In genomic region chr6:7129784-7130569, GRCh38 we compare ENCODE assay signal across 9 cellular contexts. TPM values are rescaled to one million over a fixed set of nuclear protein-coding genes. Genes with fewer than 3 reads are reported as not detected.
DNase-seq lines count a peak whose midpoint lies in the region; ATAC-seq and TF ChIP-seq lines count a peak whose summit lies in the region.
"Had no signal": no experiment of that assay in that cellular context is flagged by ENCODE, and none has a peak within 500 bp of the region (broad histone marks: within the 10 kb centered on the region; RNA-seq: fewer than 3 reads in every experiment).

No MANE protein-coding gene starts in this region.

- peaks cover 0 to 4% of the 10 kb centered on the region in 2 donors for H3K36me3 ChIP-seq in adrenal gland (replicated peaks in 1 of 2)

- no peaks in the 10 kb centered on the region for H3K9me3 Mint-ChIP-seq in IgD-negative memory B cell
- H3K9me3 Mint-ChIP-seq: nephron had no signal

- H3K4me1 ChIP-seq in adrenal gland (replicated peaks in 1 of 2) = peaks cover 4 to 55% of the 10 kb centered on the region in 2 donors

- no peak overlapping the region for H3K4me3 ChIP-seq in adrenal gland

- no peaks in the 10 kb centered on the region for H3K9me3 ChIP-seq in adrenal gland (replicated peaks in 1 of 3)

- DNase-seq in Ammon's horn (ENCODE audit: low spot score) (peak; percentile 48), adrenal gland (peak; percentile 83 to 94 (median 91)), midbrain (lab: John Stamatoyannopoulos, UW) (peak; percentile 6), ecto neural progenitor cell (ENCODE audit: low spot score) (no peak), posterior cingulate gyrus (no peak)

- H3K27me3 ChIP-seq in adrenal gland = no peaks in the 10 kb centered on the region

- no peaks in the 10 kb centered on the region for H3K27me3 Mint-ChIP-seq in IgD-negative memory B cell

- TF ChIP-seq POLR2A in adrenal gland (IDR thresholded peaks at IDR 0.05) = peak in 1 of 2 donors; percentile 42

- H3K36me3 Mint-ChIP-seq in IgD-negative memory B cell = no peaks in the 10 kb centered on the region

- peaks cover 55 to 77% (median 66%) of the 10 kb centered on the region in 3 donors for H3K4me1 Mint-ChIP-seq in IgD-negative memory B cell

- peak overlapping the region; percentile 77 to 94 (median 86) for H3K27ac ChIP-seq in adrenal gland

- H3K4me3 Mint-ChIP-seq in IgD-negative memory B cell = peak overlapping the region in 3 of 4 donors; percentile 1 to 65 (median 63)
- H3K4me3 Mint-ChIP-seq: nephron had no signal

- H3K27ac Mint-ChIP-seq in IgD-negative memory B cell = peak overlapping the region; percentile 40 to 82 (median 40)
- H3K27ac Mint-ChIP-seq: nephron had no signal

- ATAC-seq in GM19035 (IDR thresholded peaks at IDR 0.05; ENCODE audit: unreplicated experiment) (no peak), HG02759 (IDR thresholded peaks at IDR 0.05; ENCODE audit: unreplicated experiment) (no peak)

- 52 to 65% (median 57%) methylated on average over 9 of the region's 9 CpGs for WGBS in adrenal gland, 4 donors

- intact Hi-C loops in adrenal gland (cut with DNase I) = no loop called here
- intact Hi-C loops in posterior cingulate gyrus (cut with DNase I) = no loop called here

- TF ChIP-seq CTCF in adrenal gland (IDR thresholded peaks at IDR 0.05) = no peak

RNA-seq across cellular contexts. Expression of gene RREB1, which starts 22.2 kb away (rescaled TPM):
- polyA plus RNA-seq in IgD-negative memory B cell (6.1 TPM), adrenal gland (10 to 100 TPM in 2 of 3 donors, 1 to 10 TPM in 1; 8.0 to 24.2 (median 20.6) TPM)
- total RNA-seq in adrenal gland = 10 to 100 TPM; 45.9 to 79.5 (median 58.3) TPM

Comparison
In these comparisons a context has a peak if more than half of its experiments do, and no peak if none do; other contexts are left out.
1. DNase-seq: peak in Ammon's horn (single experiment), adrenal gland (7 of 7) and midbrain (single experiment); none in ecto neural progenitor cell (single experiment) and posterior cingulate gyrus (0 of 10).